In genomic region chr10:119208553-119208940, GRCh38 we compare ENCODE assay signal across 7 cellular contexts. TPM values are rescaled to one million over a fixed set of nuclear protein-coding genes. Genes with fewer than 3 reads are reported as not detected.
DNase-seq lines count a peak whose midpoint lies in the region; TF ChIP-seq lines count a peak whose summit lies in the region.

No MANE protein-coding gene starts in this region.

- 0 to 9% (median 1%) methylated on average over 3 of the region's 3 CpGs for WGBS in stomach, 5 donors

- peaks cover 58% of the 10 kb centered on the region for H3K4me1 Mint-ChIP-seq in activated T-helper 1 cell treated with anti-CD3 and anti-CD28 coated beads, Interleukin-12 subunit alpha, Interleukin-12 subunit beta, Interleukin-2, Interleukin-4 antibody, amounts not matched to agents 30 ng/mL and 10 ng/mL and 1 ng/mL, durations not matched to agents 14 hours and 24 hours and 36 hours (ENCODE audit: low read depth)

- intact Hi-C loops in activated T-helper 1 cell treated with anti-CD3 and anti-CD28 coated beads, Interleukin-12 subunit alpha, Interleukin-12 subunit beta, Interleukin-2, Interleukin-4 antibody, amounts not matched to agents 30 ng/mL and 10 ng/mL and 1 ng/mL, durations not matched to agents 14 hours and 24 hours and 36 hours (cut with micrococcal nuclease): loop anchor here (2.0 to 10.0 kb wide), 4 partner anchors 46 to 496 kb away; partner anchors contain the start of gene CACUL1
- intact Hi-C loops in stomach (cut with DNase I; ENCODE audit: low total_unique reads): loop anchor here (10.0 kb wide), 2 partner anchors 206 to 236 kb away; no protein-coding TSS in a partner anchor

- H3K9me3 ChIP-seq in iPS-15b (ENCODE audit: control insufficient read depth, insufficient read depth, low read length) (no peaks in the 10 kb centered on the region), stomach (no peaks in the 10 kb centered on the region)

- H3K36me3 Mint-ChIP-seq in activated T-helper 1 cell treated with anti-CD3 and anti-CD28 coated beads, Interleukin-12 subunit alpha, Interleukin-12 subunit beta, Interleukin-2, Interleukin-4 antibody, amounts not matched to agents 30 ng/mL and 10 ng/mL and 1 ng/mL, durations not matched to agents 14 hours and 24 hours and 36 hours (ENCODE audit: low read depth): peaks cover 8% of the 10 kb centered on the region

- no peaks in the 10 kb centered on the region for H3K27me3 Mint-ChIP-seq in activated T-helper 1 cell treated with anti-CD3 and anti-CD28 coated beads, Interleukin-12 subunit alpha, Interleukin-12 subunit beta, Interleukin-2, Interleukin-4 antibody, amounts not matched to agents 30 ng/mL and 10 ng/mL and 1 ng/mL, durations not matched to agents 14 hours and 24 hours and 36 hours (ENCODE audit: insufficient read depth)

- H3K27ac ChIP-seq in stomach: peak overlapping the region; percentile 97 to 100 (median 98)

- H3K4me3 ChIP-seq in iPS-15b (ENCODE audit: low read depth, low read length) (peak overlapping the region; percentile 66), stomach (peak overlapping the region; percentile 63 to 88 (median 74))

- peak overlapping the region; percentile 96 for H3K27ac Mint-ChIP-seq in activated T-helper 1 cell treated with anti-CD3 and anti-CD28 coated beads, Interleukin-12 subunit alpha, Interleukin-12 subunit beta, Interleukin-2, Interleukin-4 antibody, amounts not matched to agents 30 ng/mL and 10 ng/mL and 1 ng/mL, durations not matched to agents 14 hours and 24 hours and 36 hours

- H3K27me3 ChIP-seq in iPS-15b (ENCODE audit: control insufficient read depth, insufficient read depth, low read length) (peaks cover 16% of the 10 kb centered on the region), stomach (no peaks in the 10 kb centered on the region)

- no peaks in the 10 kb centered on the region for H3K9me3 Mint-ChIP-seq in activated T-helper 1 cell treated with anti-CD3 and anti-CD28 coated beads, Interleukin-12 subunit alpha, Interleukin-12 subunit beta, Interleukin-2, Interleukin-4 antibody, amounts not matched to agents 30 ng/mL and 10 ng/mL and 1 ng/mL, durations not matched to agents 14 hours and 24 hours and 36 hours

- peak overlapping the region; percentile 99 for H3K4me3 Mint-ChIP-seq in activated T-helper 1 cell treated with anti-CD3 and anti-CD28 coated beads, Interleukin-12 subunit alpha, Interleukin-12 subunit beta, Interleukin-2, Interleukin-4 antibody, amounts not matched to agents 30 ng/mL and 10 ng/mL and 1 ng/mL, durations not matched to agents 14 hours and 24 hours and 36 hours

- no peak for TF ChIP-seq CTCF in stomach (IDR thresholded peaks at IDR 0.05)

- TF ChIP-seq EP300 in stomach (IDR thresholded peaks at IDR 0.05): no peak

- no peak for TF ChIP-seq POLR2A in stomach (IDR thresholded peaks at IDR 0.05)

- H3K36me3 ChIP-seq in iPS-15b (ENCODE audit: control insufficient read depth, insufficient read depth, low read length) (no peaks in the 10 kb centered on the region), stomach (peaks cover 0 to 6% (median 0%) of the 10 kb centered on the region in 4 donors)

- no peak overlapping the region for H3K9ac ChIP-seq in iPS-15b (ENCODE audit: low read depth, low read length)

- H3K4me1 ChIP-seq in iPS-15b (ENCODE audit: control insufficient read depth, insufficient read depth, low read length) (peaks cover 6% of the 10 kb centered on the region), stomach (peaks cover 33 to 64% (median 61%) of the 10 kb centered on the region in 4 donors)

- DNase-seq in HS-5 (ENCODE audit: low read depth) (peak; percentile 53), stomach (no peak), activated gamma-delta T cell treated with Interleukin-2 at 50 U/mL for 16 hours (no peak), HUDEP-2 (lab: John Stamatoyannopoulos, UW; ENCODE audit: unreplicated experiment in 76 of 76) (no peak), AML-193 (lab: John Stamatoyannopoulos, UW) (no peak)
- no peak for DNase-seq in activated T-helper 1 cell treated with anti-CD3 and anti-CD28 coated beads, Interleukin-12 subunit alpha, Interleukin-12 subunit beta, Interleukin-2, Interleukin-4 antibody, amounts not matched to agents 30 ng/mL and 10 ng/mL and 1 ng/mL, durations not matched to agents 14 hours and 24 hours and 36 hours (ENCODE audit: low spot score)

RNA-seq across cellular contexts. Expression of gene GRK5, which starts 1.2 kb away (rescaled TPM):
- total RNA-seq in activated T-helper 1 cell treated with anti-CD3 and anti-CD28 coated beads, Interleukin-12 subunit alpha, Interleukin-12 subunit beta, Interleukin-2, Interleukin-4 antibody, amounts not matched to agents 30 ng/mL and 10 ng/mL and 1 ng/mL, durations not matched to agents 14 hours and 24 hours and 36 hours: 25.3 and 25.8 TPM in 2 replicates
- 10 to 100 TPM; 18.1 to 56.2 (median 31.9) TPM for total RNA-seq in stomach
- 10 to 100 TPM; 10.9 to 95.9 (median 61.0) TPM for polyA plus RNA-seq in stomach

RNA-seq across cellular contexts. Expression of gene PRDX3, which starts 29.9 kb away (rescaled TPM):
- total RNA-seq in activated T-helper 1 cell treated with anti-CD3 and anti-CD28 coated beads, Interleukin-12 subunit alpha, Interleukin-12 subunit beta, Interleukin-2, Interleukin-4 antibody, amounts not matched to agents 30 ng/mL and 10 ng/mL and 1 ng/mL, durations not matched to agents 14 hours and 24 hours and 36 hours: 158 and 163 TPM in 2 replicates
- 100 to 1,000 TPM in 2 of 5 donors, 10 to 100 TPM in 3; 11.9 to 163 (median 91.7) TPM for total RNA-seq in stomach
- 100 to 1,000 TPM in 2 of 3 donors, 10 to 100 TPM in 1; 88.9 to 146 (median 144) TPM for polyA plus RNA-seq in stomach

RNA-seq across cellular contexts. Expression of gene SFXN4, which starts 43.0 kb away (rescaled TPM):
- total RNA-seq in activated T-helper 1 cell treated with anti-CD3 and anti-CD28 coated beads, Interleukin-12 subunit alpha, Interleukin-12 subunit beta, Interleukin-2, Interleukin-4 antibody, amounts not matched to agents 30 ng/mL and 10 ng/mL and 1 ng/mL, durations not matched to agents 14 hours and 24 hours and 36 hours: 58.2 and 58.7 TPM in 2 replicates
- total RNA-seq in stomach: 10 to 100 TPM in 4 of 5 donors, 1 to 10 TPM in 1; 2.7 to 72.7 (median 15.8) TPM
- polyA plus RNA-seq in stomach: 10 to 100 TPM; 32.4 to 50.6 (median 36.8) TPM
